Comparison of ENCODE assay signal across 8 cellular contexts in genomic region chr6:3455490-3456394, GRCh38. TPM values are rescaled to one million over a fixed set of nuclear protein-coding genes. Genes with fewer than 3 reads are reported as not detected.
DNase-seq lines count a peak whose midpoint lies in the region; TF ChIP-seq lines count a peak whose summit lies in the region.

No MANE protein-coding gene starts in this region.

- in situ Hi-C loops in KBM-7 (cut with MboI; ENCODE audit: low pct_unique_long_range_greater_than_20kb, low sequenced_read_pairs) (no loop called here), ACHN (cut with HindIII; ENCODE audit: low pct_ligation_motif_present, low pct_unique_long_range_greater_than_20kb, low sequenced_read_pairs) (no loop called here)

- no peaks in the 10 kb centered on the region for H3K9me3 ChIP-seq in tibial nerve

- CTCF ChIA-PET in Calu3 (lab: Charles Lee) = interaction anchor here (0.6 kb wide), 1 partner anchor 1920 kb away, joined by 3 read pairs; no protein-coding TSS in a partner anchor

- H3K4me1 Mint-ChIP-seq in Calu3 (ENCODE audit: low read depth, unreplicated experiment) = peaks cover 9% of the 10 kb centered on the region

- no peak for TF ChIP-seq EP300 in tibial nerve (IDR thresholded peaks at IDR 0.05)

- no peaks in the 10 kb centered on the region for H3K36me3 ChIP-seq in tibial nerve

- TF ChIP-seq CTCF in Calu3 (IDR thresholded peaks at IDR 0.05; ENCODE audit: unreplicated experiment) (no peak), lower leg skin (IDR thresholded peaks at IDR 0.05) (no peak), tibial nerve (IDR thresholded peaks at IDR 0.05) (no peak)

- WGBS in lower leg skin, 2 donors = 2 to 4% methylated on average over 38 to 39 of the region's 61 CpGs
- 2 to 3% methylated on average over 42 to 45 of the region's 61 CpGs for WGBS in tibial nerve, 2 donors

- peaks cover 16% of the 10 kb centered on the region for H3K27me3 Mint-ChIP-seq in Calu3 (ENCODE audit: unreplicated experiment)

- intact Hi-C loops in Calu3 (cut with micrococcal nuclease; ENCODE audit: unreplicated experiment) = loop anchor here (5.0 kb wide), 1 partner anchor 43 kb away; no protein-coding TSS in a partner anchor
- intact Hi-C loops in lower leg skin (cut with DNase I; ENCODE audit: low total_unique reads) = loop anchor here (10.0 kb wide), 2 partner anchors 171 to 279 kb away; no protein-coding TSS in a partner anchor

- no peak overlapping the region for H3K27ac Mint-ChIP-seq in Calu3 (ENCODE audit: unreplicated experiment)

- peaks cover 7% of the 10 kb centered on the region for H3K36me3 Mint-ChIP-seq in Calu3 (ENCODE audit: insufficient read depth, unreplicated experiment)

- H3K4me3 ChIP-seq in lower leg skin (ENCODE audit: low read depth, poor library complexity, severe bottlenecking) (peak overlapping the region; percentile 30), tibial nerve (peak overlapping the region; percentile 49 to 74 (median 51))

- DNase-seq in Calu3 = peak; percentile 12
- peak; percentile 10 for DNase-seq in KBM-7
- peak; percentile 17 for DNase-seq in central memory CD4-positive, alpha-beta T cell
- DNase-seq in lower leg skin (ENCODE audit: low spot score in 2 of 2) = peak; percentile 41 to 88
- DNase-seq in tibial nerve (ENCODE audit: low spot score in 2 of 2) = no peak
- no peak for DNase-seq in NCI-H774 (lab: John Stamatoyannopoulos, UW)
- no peak for DNase-seq in ACHN
- no peak for DNase-seq in NCI-H345 treated with DMSO at 0.1 percent for 48 hours (lab: John Stamatoyannopoulos, UW; ENCODE audit: unreplicated experiment)

- H3K4me3 Mint-ChIP-seq in Calu3 (ENCODE audit: low read depth, unreplicated experiment) = no peak overlapping the region

- no TSS peak for BruUV-seq in Calu3 (replicated peaks; lab: Mats Ljungman, UMichigan)

- H3K9me3 Mint-ChIP-seq in Calu3 (ENCODE audit: low read depth, unreplicated experiment) = no peaks in the 10 kb centered on the region

- peaks cover 0 to 4% of the 10 kb centered on the region in 2 donors for H3K27me3 ChIP-seq in tibial nerve

- peak overlapping the region in 2 of 4 donors; percentile 54 to 81 for H3K27ac ChIP-seq in tibial nerve

- TF ChIP-seq POLR2A in lower leg skin (IDR thresholded peaks at IDR 0.05) = no peak
- TF ChIP-seq POLR2A in tibial nerve (IDR thresholded peaks at IDR 0.05) = no peak

- H3K4me1 ChIP-seq in tibial nerve = peaks cover 0 to 41% (median 12%) of the 10 kb centered on the region in 4 donors

RNA-seq across cellular contexts. Expression of gene SLC22A23, which starts 1.1 kb away (rescaled TPM):
- total RNA-seq in Calu3 (2022) = 3.9 and 4.3 TPM in 2 replicates
- 10 to 100 TPM; 29.2 to 50.7 (median 43.2) TPM for total RNA-seq in lower leg skin
- total RNA-seq in tibial nerve = 1 to 10 TPM; 7.1 to 9.6 (median 8.2) TPM

Comparison
In these comparisons a context has a peak if more than half of its experiments do, and no peak if none do; other contexts are left out.
1. DNase-seq: peak in Calu3 (single experiment), KBM-7 (single experiment), central memory CD4-positive, alpha-beta T cell (single experiment) and lower leg skin (2 of 2); none in tibial nerve (0 of 2), NCI-H774 (single experiment), ACHN (single experiment) and NCI-H345 treated with DMSO at 0.1 percent for 48 hours (single experiment).